In genomic region chr6:168007592-168008338, GRCh38 we compare ENCODE assay signal across 11 cellular contexts. TPM values are rescaled to one million over a fixed set of nuclear protein-coding genes. Genes with fewer than 3 reads are reported as not detected.
DNase-seq lines count a peak whose midpoint lies in the region; ATAC-seq, FAIRE-seq and TF ChIP-seq lines count a peak whose summit lies in the region.
"Had no signal": no experiment of that assay in that cellular context is flagged by ENCODE, and none has a peak within 500 bp of the region (broad histone marks: within the 10 kb centered on the region; RNA-seq: fewer than 3 reads in every experiment).

No MANE protein-coding gene starts in this region.

- DNase-seq in SIG-M5 treated with dmso at 0.1 percent for 504 hours (lab: John Stamatoyannopoulos, UW; ENCODE audit: unreplicated experiment) (peak; percentile 44), SIG-M5 (lab: John Stamatoyannopoulos, UW) (no peak), WTC11 (ENCODE audit: low spot score) (no peak), left ventricle myocardium superior (no peak), urothelium cell line (ENCODE audit: low spot score) (peak; percentile 84), superior temporal gyrus (ENCODE audit: extremely low spot score) (no peak)

- no peak for FAIRE-seq in urothelium cell line (lab: Jason Lieb, UNC)
- FAIRE-seq: colon had no signal

- no peaks in the 10 kb centered on the region for H3K27me3 Mint-ChIP-seq in WTC11 (ENCODE audit: low read depth)
- H3K27me3 Mint-ChIP-seq: B cell had no signal

- peaks cover 6% of the 10 kb centered on the region for H3K4me1 Mint-ChIP-seq in WTC11
- H3K4me1 Mint-ChIP-seq: B cell had no signal

- 0 out of 2 replicates have a peak overlapping the region, but pooled peaks have one; percentile 26 for H3K27ac Mint-ChIP-seq in WTC11
- H3K27ac Mint-ChIP-seq: B cell, progenitor cell of endocrine pancreas had no signal

- no peak overlapping the region for H3K4me3 Mint-ChIP-seq in WTC11
- H3K4me3 Mint-ChIP-seq: B cell had no signal

- peaks cover 19% of the 10 kb centered on the region for H3K36me3 Mint-ChIP-seq in WTC11

- intact Hi-C loops in left ventricle myocardium superior (cut with micrococcal nuclease), result no loop called here

- no peak for TF ChIP-seq CTCF in WTC11 (IDR thresholded peaks at IDR 0.05)

- POLR2A ChIA-PET in WTC11 (lab: Charles Lee), result no interaction called here

- ATAC-seq in WTC11 (no peak), left ventricle myocardium superior (peak; percentile 26), HG03342 (IDR thresholded peaks at IDR 0.05; ENCODE audit: unreplicated experiment) (no peak), GM18868 (IDR thresholded peaks at IDR 0.05; ENCODE audit: unreplicated experiment) (no peak)

- H3K9me3 Mint-ChIP-seq in WTC11, result peaks cover 55% of the 10 kb centered on the region

- CTCF ChIA-PET in WTC11 (lab: Charles Lee), result no interaction called here

TF ChIP-seq in WTC11, 78 proteins besides CTCF, POLR2A, EP300 and RAD21 (continues in another document):
- TF ChIP-seq ZNF138 (CRISPR knock-in tag; conservative IDR thresholded peaks at IDR 0.05) (no peak), GTF2I (CRISPR knock-in tag; conservative IDR thresholded peaks at IDR 0.05) (no peak), ZNF532 (CRISPR knock-in tag; IDR thresholded peaks at IDR 0.05; ENCODE audit: borderline replicate concordance) (no peak), SMAD4 (CRISPR knock-in tag; IDR thresholded peaks at IDR 0.05) (no peak), ZNF232 (CRISPR knock-in tag; IDR thresholded peaks at IDR 0.05) (no peak), ATF3 (CRISPR knock-in tag; conservative IDR thresholded peaks at IDR 0.05) (no peak), ZBTB43 (CRISPR knock-in tag; IDR thresholded peaks at IDR 0.05) (no peak), FOXK1 (CRISPR knock-in tag; IDR thresholded peaks at IDR 0.05) (no peak), ARID4B (CRISPR knock-in tag; IDR thresholded peaks at IDR 0.05; ENCODE audit: borderline replicate concordance) (no peak), USF2 (CRISPR knock-in tag; IDR thresholded peaks at IDR 0.05) (no peak), ZNF425 (CRISPR knock-in tag; conservative IDR thresholded peaks at IDR 0.05) (no peak), E2F5 (CRISPR knock-in tag; IDR thresholded peaks at IDR 0.05) (no peak)

RNA-seq across cellular contexts. Expression of gene KIF25, which starts 10.3 kb away (rescaled TPM):
- total RNA-seq in WTC11 (2021), result 0.28 to 1.1 TPM (median 0.71 TPM) in 3 replicates
- total RNA-seq in left ventricle myocardium superior, result not detected
- total RNA-seq: B cell, progenitor cell of endocrine pancreas had no signal

Comparison
In these comparisons a context has a peak if more than half of its experiments do, and no peak if none do; other contexts are left out.
1. DNase-seq: peak in SIG-M5 treated with dmso at 0.1 percent for 504 hours (single experiment) and urothelium cell line (single experiment); none in SIG-M5 (single experiment), WTC11 (single experiment), left ventricle myocardium superior (single experiment) and superior temporal gyrus (single experiment).